8 cellular contexts compared by ENCODE assay signal in the genomic region with DNA sequence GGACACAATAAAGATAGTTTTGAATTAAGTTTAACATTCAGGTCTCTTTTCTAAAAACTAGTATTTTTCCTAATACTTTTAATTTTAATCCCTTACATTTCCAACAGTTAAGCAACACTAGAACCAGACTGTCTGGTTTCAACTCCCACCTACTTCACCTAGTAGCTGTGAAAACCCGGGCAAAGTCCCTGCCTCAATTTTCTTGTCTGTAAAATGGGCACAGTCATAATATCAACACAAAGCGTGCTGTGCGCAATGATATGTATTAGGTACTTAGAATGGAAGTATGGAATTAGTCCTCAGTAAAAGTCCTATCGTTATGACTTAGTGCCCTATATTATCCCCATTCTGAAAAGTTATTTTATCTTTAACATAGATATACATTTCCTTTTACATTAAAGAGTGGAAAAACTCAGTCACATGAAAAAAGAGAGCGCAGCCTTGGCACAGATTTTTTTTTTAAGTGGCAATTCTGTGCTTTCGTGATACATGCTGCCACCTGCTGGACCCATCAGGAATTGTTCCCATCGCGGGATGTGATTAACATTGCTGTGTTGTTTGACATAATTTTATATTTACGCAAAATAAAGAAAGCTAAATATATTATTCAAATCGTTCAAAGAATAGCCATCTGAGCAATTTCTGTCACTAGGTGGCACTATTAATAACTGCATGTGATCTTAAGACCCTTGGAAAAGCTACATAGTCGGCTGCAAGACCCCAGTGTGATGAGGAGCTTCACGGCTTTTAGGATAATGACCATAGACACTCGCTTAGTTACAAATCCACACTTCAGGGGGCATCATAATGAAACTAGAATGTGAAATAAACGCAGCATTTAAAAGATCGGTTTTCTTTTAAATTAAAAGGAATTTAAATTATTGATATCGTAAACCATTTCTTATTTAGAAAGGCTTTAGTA. TPM values are rescaled to one million over a fixed set of nuclear protein-coding genes. Genes with fewer than 3 reads are reported as not detected.
A peak's percentile ranks its signal among the peaks of the same experiment; 100 is the strongest.
DNase-seq lines count a peak whose midpoint lies in the region; ATAC-seq, FAIRE-seq and TF ChIP-seq lines count a peak whose summit lies in the region.

No MANE protein-coding gene starts in this region.

- peaks cover 15% of the 10 kb centered on the region for H3K4me1 ChIP-seq in mucosa of descending colon (ENCODE audit: low read depth)

- intact Hi-C loops in mucosa of descending colon (cut with DNase I, micrococcal nuclease) = loop anchor here in 1 of 2 donors (10.0 kb wide), 1 partner anchor 941 kb away; no protein-coding TSS in a partner anchor

- no peak overlapping the region for H3K4me3 ChIP-seq in mucosa of descending colon

- H3K36me3 ChIP-seq in mucosa of descending colon (ENCODE audit: low read depth) = no peaks in the 10 kb centered on the region

- H3K9me3 ChIP-seq in mucosa of descending colon = peaks cover 5% of the 10 kb centered on the region

- peak; percentile 71 for TF ChIP-seq CTCF in mucosa of descending colon (IDR thresholded peaks at IDR 0.05)

- peak; percentile 0 for DNase-seq in NCI-H2196 treated with DMSO at 0.1 percent for 48 hours (lab: John Stamatoyannopoulos, UW; ENCODE audit: unreplicated experiment)
- DNase-seq in activated CD4-positive, alpha-beta T cell treated with anti-CD3 and anti-CD28 coated beads, Interleukin-2, amount 50 U/mL, for 4 hours = peak; percentile 51 to 56
- peak; percentile 35 for DNase-seq in effector CD8-positive, alpha-beta T cell (lab: John Stamatoyannopoulos, UW)
- peak in 2 of 3 donors; percentile 78 to 86 for DNase-seq in mucosa of descending colon
- DNase-seq in stimulated activated CD8-positive, alpha-beta memory T cell treated with anti-CD3 and anti-CD28 coated beads, Interleukin-4, amount 100 ng/mL, for 4 hours (ENCODE audit: low read depth in 2 of 2, low spot score in 1 of 2) = peak; percentile 8 to 22
- no peak for DNase-seq in NCI-H1930 (lab: John Stamatoyannopoulos, UW)

- FAIRE-seq in G401.6 (lab: Jason Lieb, UNC) = peak; percentile 88

- ATAC-seq in HG02623 (IDR thresholded peaks at IDR 0.05; ENCODE audit: unreplicated experiment) (peak; percentile 58), mucosa of descending colon (peak; percentile 72)

RNA-seq across cellular contexts. Expression of gene LIG4, which starts 59.9 kb away (rescaled TPM):
- total RNA-seq in mucosa of descending colon = 10 to 100 TPM; 10.4 to 11.7 (median 10.8) TPM

Comparison
In these comparisons a context has a peak if more than half of its experiments do, and no peak if none do; other contexts are left out.
1. DNase-seq: peak in NCI-H2196 treated with DMSO at 0.1 percent for 48 hours (single experiment), activated CD4-positive, alpha-beta T cell treated with anti-CD3 and anti-CD28 coated beads, Interleukin-2, amount 50 U/mL, for 4 hours (2 of 2), effector CD8-positive, alpha-beta T cell (single experiment), mucosa of descending colon (2 of 3) and stimulated activated CD8-positive, alpha-beta memory T cell treated with anti-CD3 and anti-CD28 coated beads, Interleukin-4, amount 100 ng/mL, for 4 hours (2 of 2); none in NCI-H1930 (0 of 2).